Comparison of ENCODE assay signal across 15 cellular contexts in the genomic region with DNA sequence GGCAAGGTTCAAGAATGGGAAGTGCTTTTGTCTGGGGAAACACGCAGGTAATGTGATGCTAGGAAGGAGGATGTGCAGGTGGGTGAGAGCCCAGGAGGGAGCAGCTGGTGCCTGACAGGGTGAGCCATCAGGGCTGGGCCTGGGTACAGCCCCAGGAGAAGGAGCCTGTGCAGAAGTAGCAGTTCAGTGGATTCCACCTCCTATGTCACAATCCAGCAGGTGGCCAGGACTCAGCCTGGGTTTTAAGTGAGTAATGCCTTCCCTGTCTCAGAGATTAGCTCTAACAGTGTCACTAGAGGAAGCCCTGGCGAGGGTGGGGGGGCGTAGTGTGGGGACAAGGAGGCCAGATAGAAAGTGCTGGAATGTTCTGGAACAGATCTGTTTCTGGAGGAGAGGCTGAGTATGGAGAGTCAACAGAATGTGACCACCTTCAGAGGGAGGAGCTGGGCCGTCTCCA. TPM values are rescaled to one million over a fixed set of nuclear protein-coding genes. Genes with fewer than 3 reads are reported as not detected.
DNase-seq lines count a peak whose midpoint lies in the region; ATAC-seq, FAIRE-seq and TF ChIP-seq lines count a peak whose summit lies in the region.
"Had no signal": no experiment of that assay in that cellular context is flagged by ENCODE, and none has a peak within 500 bp of the region (broad histone marks: within the 10 kb centered on the region; RNA-seq: fewer than 3 reads in every experiment).

No MANE protein-coding gene starts in this region.

- peaks cover 7% of the 10 kb centered on the region for H3K4me1 ChIP-seq in astrocyte (ENCODE audit: insufficient read depth, low read length)

- DNase-seq in NCI-H2171 treated with DMSO at 0.1 percent for 48 hours (lab: John Stamatoyannopoulos, UW) (peak; percentile 53), NCI-H2171 (lab: John Stamatoyannopoulos, UW) (no peak), astrocyte (ENCODE audit: low read depth) (no peak), nephron progenitor cell (no peak), mucosa of gallbladder (ENCODE audit: low spot score) (no peak)
- no peak for DNase-seq in activated T-helper 1 cell treated with anti-CD3 and anti-CD28 coated beads, Interleukin-12 subunit alpha, Interleukin-12 subunit beta, Interleukin-2, Interleukin-4 antibody, amounts not matched to agents 30 ng/mL and 10 ng/mL and 1 ng/mL, durations not matched to agents 14 hours and 24 hours and 36 hours (ENCODE audit: low spot score)
- DNase-seq: DMS 273 treated with DMSO at 0.1 percent for 48 hours; hippocampal formation; NK-92 treated with Interleukin-12 subunit alpha and Interleukin-12 subunit beta, amount 100 ng/mL, for 24 hours; T-helper 1 cell had no signal

- H3K27ac Mint-ChIP-seq in IgD-negative memory B cell (peak overlapping the region in 2 of 3 donors; percentile 12 to 39), astrocyte (ENCODE audit: unreplicated experiment) (peak overlapping the region; percentile 62), nephron progenitor cell (peak overlapping the region; percentile 96)
- H3K27ac Mint-ChIP-seq in activated T-helper 1 cell treated with anti-CD3 and anti-CD28 coated beads, Interleukin-12 subunit alpha, Interleukin-12 subunit beta, Interleukin-2, Interleukin-4 antibody, amounts not matched to agents 30 ng/mL and 10 ng/mL and 1 ng/mL, durations not matched to agents 14 hours and 24 hours and 36 hours, result no peak overlapping the region

- H3K9me3 ChIP-seq in astrocyte (ENCODE audit: insufficient read depth, low read depth, low read length), result no peaks in the 10 kb centered on the region

- peaks cover 1% of the 10 kb centered on the region for H3K36me3 Mint-ChIP-seq in IgD-negative memory B cell
- H3K36me3 Mint-ChIP-seq in astrocyte (ENCODE audit: low read depth, unreplicated experiment), result peaks cover 17% of the 10 kb centered on the region
- peaks cover 29% of the 10 kb centered on the region for H3K36me3 Mint-ChIP-seq in nephron progenitor cell (ENCODE audit: low read depth)
- peaks cover 26% of the 10 kb centered on the region for H3K36me3 Mint-ChIP-seq in activated T-helper 1 cell treated with anti-CD3 and anti-CD28 coated beads, Interleukin-12 subunit alpha, Interleukin-12 subunit beta, Interleukin-2, Interleukin-4 antibody, amounts not matched to agents 30 ng/mL and 10 ng/mL and 1 ng/mL, durations not matched to agents 14 hours and 24 hours and 36 hours (ENCODE audit: low read depth)

- no peak for TF ChIP-seq CTCF in astrocyte (IDR thresholded peaks at IDR 0.05; ENCODE audit: insufficient read depth, low read depth, low read length)
- no peak for TF ChIP-seq CTCF in nephron progenitor cell (IDR thresholded peaks at IDR 0.05)

- no peak for ATAC-seq in GM19455 (IDR thresholded peaks at IDR 0.05; ENCODE audit: unreplicated experiment)

- no peaks in the 10 kb centered on the region for H3K9me3 Mint-ChIP-seq in IgD-negative memory B cell
- no peaks in the 10 kb centered on the region for H3K9me3 Mint-ChIP-seq in astrocyte (ENCODE audit: unreplicated experiment)
- no peaks in the 10 kb centered on the region for H3K9me3 Mint-ChIP-seq in nephron progenitor cell
- no peaks in the 10 kb centered on the region for H3K9me3 Mint-ChIP-seq in activated T-helper 1 cell treated with anti-CD3 and anti-CD28 coated beads, Interleukin-12 subunit alpha, Interleukin-12 subunit beta, Interleukin-2, Interleukin-4 antibody, amounts not matched to agents 30 ng/mL and 10 ng/mL and 1 ng/mL, durations not matched to agents 14 hours and 24 hours and 36 hours

- H4K20me1 ChIP-seq in astrocyte (ENCODE audit: insufficient read depth, low read length), result peaks cover 56% of the 10 kb centered on the region

- no peak overlapping the region for H3K4me3 ChIP-seq in astrocyte (ENCODE audit: insufficient read depth, low read depth, low read length)

- H3K27me3 Mint-ChIP-seq in IgD-negative memory B cell (no peaks in the 10 kb centered on the region), astrocyte (ENCODE audit: low read depth, unreplicated experiment) (no peaks in the 10 kb centered on the region), nephron progenitor cell (ENCODE audit: low read depth, poor library complexity) (no peaks in the 10 kb centered on the region)
- no peaks in the 10 kb centered on the region for H3K27me3 Mint-ChIP-seq in activated T-helper 1 cell treated with anti-CD3 and anti-CD28 coated beads, Interleukin-12 subunit alpha, Interleukin-12 subunit beta, Interleukin-2, Interleukin-4 antibody, amounts not matched to agents 30 ng/mL and 10 ng/mL and 1 ng/mL, durations not matched to agents 14 hours and 24 hours and 36 hours (ENCODE audit: insufficient read depth)

- peaks cover 30% of the 10 kb centered on the region for H3K79me2 ChIP-seq in astrocyte (ENCODE audit: insufficient read depth, low read length)

- peak overlapping the region in 1 of 4 donors; percentile 7 for H3K4me3 Mint-ChIP-seq in IgD-negative memory B cell
- H3K4me3 Mint-ChIP-seq in astrocyte (ENCODE audit: unreplicated experiment), result no peak overlapping the region
- no peak overlapping the region for H3K4me3 Mint-ChIP-seq in nephron progenitor cell
- no peak overlapping the region for H3K4me3 Mint-ChIP-seq in activated T-helper 1 cell treated with anti-CD3 and anti-CD28 coated beads, Interleukin-12 subunit alpha, Interleukin-12 subunit beta, Interleukin-2, Interleukin-4 antibody, amounts not matched to agents 30 ng/mL and 10 ng/mL and 1 ng/mL, durations not matched to agents 14 hours and 24 hours and 36 hours

- no peak for FAIRE-seq in astrocyte (lab: Jason Lieb, UNC)
- FAIRE-seq: GM12892 had no signal

- H3K4me2 ChIP-seq in astrocyte (ENCODE audit: low read length), result no peak overlapping the region

- H3K36me3 ChIP-seq in astrocyte (ENCODE audit: insufficient read depth, low read length), result peaks cover 47% of the 10 kb centered on the region

- no peak overlapping the region for H2AFZ ChIP-seq in astrocyte (ENCODE audit: low read depth, low read length)

- H3K9ac ChIP-seq in astrocyte (ENCODE audit: low read length), result no peak overlapping the region

- no peak overlapping the region for H3K27ac ChIP-seq in astrocyte (ENCODE audit: low read depth, low read length)

- intact Hi-C loops in activated T-helper 1 cell treated with anti-CD3 and anti-CD28 coated beads, Interleukin-12 subunit alpha, Interleukin-12 subunit beta, Interleukin-2, Interleukin-4 antibody, amounts not matched to agents 30 ng/mL and 10 ng/mL and 1 ng/mL, durations not matched to agents 14 hours and 24 hours and 36 hours (cut with micrococcal nuclease), result no loop called here

- H3K4me1 Mint-ChIP-seq in IgD-negative memory B cell (peaks cover 0 to 4% (median 1%) of the 10 kb centered on the region in 3 donors), astrocyte (ENCODE audit: low read depth, unreplicated experiment) (peaks cover 33% of the 10 kb centered on the region), nephron progenitor cell (peaks cover under 1% of the 10 kb centered on the region)
- peaks cover 5% of the 10 kb centered on the region for H3K4me1 Mint-ChIP-seq in activated T-helper 1 cell treated with anti-CD3 and anti-CD28 coated beads, Interleukin-12 subunit alpha, Interleukin-12 subunit beta, Interleukin-2, Interleukin-4 antibody, amounts not matched to agents 30 ng/mL and 10 ng/mL and 1 ng/mL, durations not matched to agents 14 hours and 24 hours and 36 hours (ENCODE audit: low read depth)

- no peaks in the 10 kb centered on the region for H3K27me3 ChIP-seq in astrocyte (ENCODE audit: insufficient read depth, low read length)

RNA-seq across cellular contexts. Expression of gene RIC8A, which starts 8.1 kb away (rescaled TPM):
- 65.7 TPM for polyA plus RNA-seq in IgD-negative memory B cell
- total RNA-seq in astrocyte (157 TPM in 2 replicates), mucosa of gallbladder (109 TPM)
- total RNA-seq in activated T-helper 1 cell treated with anti-CD3 and anti-CD28 coated beads, Interleukin-12 subunit alpha, Interleukin-12 subunit beta, Interleukin-2, Interleukin-4 antibody, amounts not matched to agents 30 ng/mL and 10 ng/mL and 1 ng/mL, durations not matched to agents 14 hours and 24 hours and 36 hours, result 132 and 149 TPM in 2 replicates

RNA-seq across cellular contexts. Expression of gene BET1L, which starts 8.4 kb away (rescaled TPM):
- polyA plus RNA-seq in IgD-negative memory B cell, result 44.4 TPM
- total RNA-seq in astrocyte (73.2 and 81.6 TPM in 2 replicates), mucosa of gallbladder (60.5 TPM)
- total RNA-seq in activated T-helper 1 cell treated with anti-CD3 and anti-CD28 coated beads, Interleukin-12 subunit alpha, Interleukin-12 subunit beta, Interleukin-2, Interleukin-4 antibody, amounts not matched to agents 30 ng/mL and 10 ng/mL and 1 ng/mL, durations not matched to agents 14 hours and 24 hours and 36 hours, result 42.0 and 48.7 TPM in 2 replicates

RNA-seq across cellular contexts. Expression of gene SIRT3, which starts 20.5 kb away (rescaled TPM):
- 11.6 TPM for polyA plus RNA-seq in IgD-negative memory B cell
- total RNA-seq in astrocyte, result 10.9 and 12.0 TPM in 2 replicates
- 11.6 and 14.8 TPM in 2 replicates for total RNA-seq in activated T-helper 1 cell treated with anti-CD3 and anti-CD28 coated beads, Interleukin-12 subunit alpha, Interleukin-12 subunit beta, Interleukin-2, Interleukin-4 antibody, amounts not matched to agents 30 ng/mL and 10 ng/mL and 1 ng/mL, durations not matched to agents 14 hours and 24 hours and 36 hours
- 19.0 TPM for total RNA-seq in mucosa of gallbladder

RNA-seq across cellular contexts. Expression of gene PSMD13, which starts 21.2 kb away (rescaled TPM):
- 179 TPM for polyA plus RNA-seq in IgD-negative memory B cell
- total RNA-seq in astrocyte, result 131 and 137 TPM in 2 replicates
- 261 and 266 TPM in 2 replicates for total RNA-seq in activated T-helper 1 cell treated with anti-CD3 and anti-CD28 coated beads, Interleukin-12 subunit alpha, Interleukin-12 subunit beta, Interleukin-2, Interleukin-4 antibody, amounts not matched to agents 30 ng/mL and 10 ng/mL and 1 ng/mL, durations not matched to agents 14 hours and 24 hours and 36 hours
- total RNA-seq in mucosa of gallbladder, result 78.5 TPM

RNA-seq across cellular contexts. Expression of gene SCGB1C1, which starts 22.7 kb away (rescaled TPM):
- polyA plus RNA-seq in IgD-negative memory B cell, result not detected
- total RNA-seq in astrocyte (not detected in 2 replicates), mucosa of gallbladder (not detected)
- total RNA-seq in activated T-helper 1 cell treated with anti-CD3 and anti-CD28 coated beads, Interleukin-12 subunit alpha, Interleukin-12 subunit beta, Interleukin-2, Interleukin-4 antibody, amounts not matched to agents 30 ng/mL and 10 ng/mL and 1 ng/mL, durations not matched to agents 14 hours and 24 hours and 36 hours, result not detected in 2 replicates
- total RNA-seq: activated CD8-positive, alpha-beta memory T cell treated with anti-CD3 and anti-CD28 coated beads for 36 hours; temporal lobe had no signal
